23 cellular contexts compared by ENCODE assay signal in genomic region chr7:46210467-46210866, GRCh38.
"Had no signal": no experiment of that assay in that cellular context is flagged by ENCODE, and none has a peak within 500 bp of the region (broad histone marks: within the 10 kb centered on the region; RNA-seq: fewer than 3 reads in every experiment).

No MANE protein-coding gene starts in this region.

- H3K27ac ChIP-seq: coronary artery, gastrocnemius medialis, neural progenitor cell, prostate gland, right atrium auricular region, tibial nerve, uterus had no signal

- H3K27me3 Mint-ChIP-seq: activated CD4-positive, alpha-beta memory T cell treated with anti-CD3 and anti-CD28 coated beads for 36 hours; activated T-helper 17 cell treated with anti-CD3 and anti-CD28 coated beads, Interleukin-2, amount 50 U/mL, for 72 hours had no signal

- H3K4me1 ChIP-seq: gastrocnemius medialis, prostate gland, right atrium auricular region, tibial nerve, uterus had no signal

- H3K9ac ChIP-seq: neural progenitor cell had no signal

- H3K27ac Mint-ChIP-seq: activated CD4-positive, alpha-beta memory T cell treated with anti-CD3 and anti-CD28 coated beads for 36 hours; activated naive CD8-positive, alpha-beta T cell treated with anti-CD3 and anti-CD28 coated beads for 36 hours; activated T-helper 17 cell treated with anti-CD3 and anti-CD28 coated beads, Interleukin-2, amount 50 U/mL, for 72 hours; brain; memory B cell; naive B cell; T-helper 2 cell treated with Interferon-gamma antibody and Interleukin-4, amounts not matched to agents 5 μg/mL and 100 μg/mL, for 36 hours had no signal

- H2AFZ ChIP-seq: neural progenitor cell had no signal

- ATAC-seq: activated T-helper 17 cell treated with anti-CD3 and anti-CD28 coated beads, Interleukin-2, amount 50 U/mL, for 72 hours; gastrocnemius medialis; mucosa of descending colon; stimulated activated naive CD8-positive, alpha-beta T cell treated with anti-CD3 and anti-CD28 coated beads, Interleukin-15, Interleukin-2, amounts not matched to agents 100 U/mL and 50 U/mL, for 24 hours had no signal

- DNase-seq: activated CD4-positive, alpha-beta memory T cell treated with anti-CD3 and anti-CD28 coated beads for 36 hours; activated naive CD4-positive, alpha-beta T cell; activated naive CD8-positive, alpha-beta T cell treated with anti-CD3 and anti-CD28 coated beads for 36 hours; activated T-cell treated with anti-CD3 and anti-CD28 coated beads, Interleukin-2, amount 50 U/mL, for 1 hour; central memory CD4-positive, alpha-beta T cell; effector CD4-positive, alpha-beta T cell; gastrocnemius medialis; head of caudate nucleus; kidney glomerular epithelial cell; mucosa of descending colon; naive B cell; stimulated activated naive CD8-positive, alpha-beta T cell treated with anti-CD3 and anti-CD28 coated beads, Interleukin-15, Interleukin-2, amounts not matched to agents 100 U/mL and 50 U/mL, for 24 hours; substantia nigra; uterus had no signal

- H3K4me2 ChIP-seq: neural progenitor cell had no signal

- H3K4me3 ChIP-seq: coronary artery, gastrocnemius medialis, mucosa of descending colon, neural progenitor cell, prostate gland, right atrium auricular region, tibial nerve, uterus had no signal

- H3K9me3 Mint-ChIP-seq: activated naive CD8-positive, alpha-beta T cell treated with anti-CD3 and anti-CD28 coated beads for 36 hours; brain; T-helper 2 cell treated with Interferon-gamma antibody and Interleukin-4, amounts not matched to agents 5 μg/mL and 100 μg/mL, for 36 hours had no signal

- H3K36me3 ChIP-seq: gastrocnemius medialis, neural progenitor cell, prostate gland, right atrium auricular region, tibial nerve, uterus had no signal

- H3K4me3 Mint-ChIP-seq: activated CD4-positive, alpha-beta memory T cell treated with anti-CD3 and anti-CD28 coated beads for 36 hours; activated naive CD8-positive, alpha-beta T cell treated with anti-CD3 and anti-CD28 coated beads for 36 hours; activated T-helper 17 cell treated with anti-CD3 and anti-CD28 coated beads, Interleukin-2, amount 50 U/mL, for 72 hours; brain; memory B cell; naive B cell; neural progenitor cell; T-helper 2 cell treated with Interferon-gamma antibody and Interleukin-4, amounts not matched to agents 5 μg/mL and 100 μg/mL, for 36 hours had no signal

- H3K36me3 Mint-ChIP-seq: activated CD4-positive, alpha-beta memory T cell treated with anti-CD3 and anti-CD28 coated beads for 36 hours; activated naive CD8-positive, alpha-beta T cell treated with anti-CD3 and anti-CD28 coated beads for 36 hours; brain; memory B cell; naive B cell; neural progenitor cell had no signal

- H3K4me1 Mint-ChIP-seq: activated T-helper 17 cell treated with anti-CD3 and anti-CD28 coated beads, Interleukin-2, amount 50 U/mL, for 72 hours; brain; memory B cell; naive B cell had no signal

- H3K27me3 ChIP-seq: gastrocnemius medialis, neural progenitor cell, right atrium auricular region, tibial nerve, uterus had no signal

- H3K9me3 ChIP-seq: gastrocnemius medialis, mucosa of descending colon, prostate gland, right atrium auricular region, tibial nerve, uterus had no signal
